8 cellular contexts compared by ENCODE assay signal in the genomic region with DNA sequence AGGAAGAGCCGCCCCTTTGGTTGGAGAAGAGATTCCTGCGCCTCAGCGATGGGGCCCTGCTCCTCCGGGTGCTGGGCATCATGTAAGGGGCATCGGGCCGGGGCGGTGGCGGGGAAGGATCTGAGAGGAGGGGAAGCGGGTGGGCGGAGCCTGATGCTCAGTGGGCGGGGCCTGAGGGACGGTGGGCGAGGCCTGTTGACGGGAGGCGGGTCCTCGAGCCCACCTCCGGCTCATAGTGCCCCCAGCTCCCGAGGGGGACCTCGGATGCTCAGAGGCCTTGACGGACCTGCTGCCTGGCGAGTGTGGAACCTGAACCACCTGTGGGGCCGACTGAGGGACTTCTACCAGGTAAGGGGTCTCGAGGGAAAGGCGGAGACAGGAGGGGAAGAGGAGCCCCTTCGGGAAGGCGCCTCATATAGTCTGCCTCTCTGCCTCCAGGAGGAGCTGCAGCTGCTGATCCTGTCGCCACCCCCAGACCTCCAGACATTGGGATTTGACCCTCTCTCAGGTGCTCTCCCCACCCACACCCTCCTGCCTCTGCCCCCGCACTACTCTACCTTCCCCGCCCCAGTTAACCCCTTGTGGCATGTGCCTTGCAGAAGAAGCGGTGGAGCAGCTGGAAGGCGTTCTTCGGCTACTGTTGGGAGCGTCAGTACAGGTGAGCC. TPM values are rescaled to one million over a fixed set of nuclear protein-coding genes. Genes with fewer than 3 reads are reported as not detected.
A peak's percentile ranks its signal among the peaks of the same experiment; 100 is the strongest.
DNase-seq lines count a peak whose midpoint lies in the region; ATAC-seq, FAIRE-seq and TF ChIP-seq lines count a peak whose summit lies in the region.

No MANE protein-coding gene starts in this region.

- H3K79me2 ChIP-seq in endothelial cell of umbilical vein (ENCODE audit: control insufficient read depth, insufficient read depth, low read length), result no peaks in the 10 kb centered on the region

- H2AFZ ChIP-seq in endothelial cell of umbilical vein (ENCODE audit: low read depth, low read length), result peak overlapping the region; percentile 50

- intact Hi-C loops in endothelial cell of umbilical vein (cut with micrococcal nuclease), result no loop called here

- POLR2A ChIA-PET in endothelial cell of umbilical vein (lab: Charles Lee), result no interaction called here

- no peaks in the 10 kb centered on the region for H3K4me1 ChIP-seq in endothelial cell of umbilical vein (ENCODE audit: control insufficient read depth, extremely low read depth, insufficient read depth, low read length)

- CTCF ChIA-PET in endothelial cell of umbilical vein (lab: Charles Lee), result interaction anchor here (0.6 to 7.0 kb wide), 4 partner anchors 9 to 185 kb away, joined by 3 to 107 read pairs (median 26); a partner anchor contains a TSS

- dilution Hi-C loops in endothelial cell of umbilical vein (cut with MboI; ENCODE audit: extremely low pct_ligation_motif_present, low sequenced_read_pairs), result no loop called here

- no peaks in the 10 kb centered on the region for H3K9me3 ChIP-seq in endothelial cell of umbilical vein (replicated peaks; ENCODE audit: control insufficient read depth, insufficient read depth, low read length)

- no peak overlapping the region for H3K27ac ChIP-seq in endothelial cell of umbilical vein (ENCODE audit: insufficient read depth, low read depth, low read length)

- no peaks in the 10 kb centered on the region for H4K20me1 ChIP-seq in endothelial cell of umbilical vein (replicated peaks; ENCODE audit: control insufficient read depth, extremely low read depth, insufficient read depth, low read length)

- H3K27me3 ChIP-seq in endothelial cell of umbilical vein (ENCODE audit: control insufficient read depth in 2 of 2, insufficient read depth in 2 of 2, low read length in 2 of 2), result no peaks in the 10 kb centered on the region

- DNase-seq in GM10266 (ENCODE audit: extremely low spot score) (peak; percentile 86), endothelial cell of umbilical vein (ENCODE audit: low read depth, low spot score) (peak; percentile 28), NCI-H1417 treated with DMSO at 0.1 percent for 48 hours (lab: John Stamatoyannopoulos, UW) (no peak), DMS79 treated with DMSO at 0.1 percent for 48 hours (lab: John Stamatoyannopoulos, UW) (no peak), OCI-M2 (lab: John Stamatoyannopoulos, UW; ENCODE audit: unreplicated experiment) (no peak)
- DNase-seq in activated CD4-positive, alpha-beta T cell treated with anti-CD3 and anti-CD28 coated beads, Interleukin-2, amount 50 U/mL, for 1 hour, result peak; percentile 76
- peak; percentile 73 to 88 (median 73) for DNase-seq in stimulated activated CD4-positive, alpha-beta T cell treated with anti-CD3 and anti-CD28 coated beads, Interleukin-12 subunit alpha, Interleukin-12 subunit beta, amount 100 ng/mL, for 48 hours (ENCODE audit: low read depth in 2 of 3, low spot score in 1 of 3)

- no peak overlapping the region for H3K9ac ChIP-seq in endothelial cell of umbilical vein (replicated peaks; ENCODE audit: extremely low read depth, insufficient read depth, low read length)

- TF ChIP-seq CTCF in GM10266 (IDR thresholded peaks at IDR 0.05; ENCODE audit: control insufficient read depth, insufficient read depth, low read depth, missing control alignments), result peak; percentile 17
- peak in 1 of 2 donors; percentile 11 for TF ChIP-seq CTCF in endothelial cell of umbilical vein (IDR thresholded peaks at IDR 0.05; ENCODE audit: extremely low read depth in 1 of 2, insufficient read depth in 1 of 2, low read depth in 1 of 2, low read length in 2 of 2)

- no peak overlapping the region for H3K4me2 ChIP-seq in endothelial cell of umbilical vein (ENCODE audit: insufficient read depth, low read length)

- no peaks in the 10 kb centered on the region for H3K9me1 ChIP-seq in endothelial cell of umbilical vein (replicated peaks; ENCODE audit: control insufficient read depth, extremely low read depth, insufficient read depth, low read length)

- no TSS peak for BruUV-seq in endothelial cell of umbilical vein (replicated peaks; lab: Mats Ljungman, UMichigan)

- TF ChIP-seq POLR2A in endothelial cell of umbilical vein (IDR thresholded peaks at IDR 0.05; ENCODE audit: low read depth, low read length), result no peak

- no peaks in the 10 kb centered on the region for H3K36me3 ChIP-seq in endothelial cell of umbilical vein (ENCODE audit: control insufficient read depth in 2 of 2, extremely low read depth in 1 of 2, insufficient read depth in 2 of 2, low read length in 2 of 2)

- peak; percentile 50 for ATAC-seq in HG03354 (IDR thresholded peaks at IDR 0.05; ENCODE audit: poor library complexity, severe bottlenecking, unreplicated experiment)

- no peak for FAIRE-seq in endothelial cell of umbilical vein (lab: Jason Lieb, UNC)

- H3K4me3 ChIP-seq in endothelial cell of umbilical vein (replicated peaks in 1 of 3; ENCODE audit: insufficient read depth in 1 of 3, low read depth in 1 of 3, low read length in 3 of 3), result no peak overlapping the region

TF ChIP-seq in endothelial cell of umbilical vein, 7 proteins besides CTCF, POLR2A, EP300 and RAD21:
- TF ChIP-seq GATA2 (IDR thresholded peaks at IDR 0.05; ENCODE audit: insufficient read depth, insufficient read length, low read depth, low read length) (no peak), EZH2 (IDR thresholded peaks at IDR 0.05; ENCODE audit: borderline replicate concordance, low read depth, low read length, severe bottlenecking) (peak; percentile 9), POLR2AphosphoS5 (IDR thresholded peaks at IDR 0.05; ENCODE audit: insufficient read depth, low read depth, low read length) (no peak)

RNA-seq across cellular contexts. Expression of a gene that starts 0.8 kb away (rescaled TPM):
- 1.8 TPM in 2 replicates for total RNA-seq in endothelial cell of umbilical vein
- 2.7 and 3.7 TPM in 2 replicates for polyA plus RNA-seq in endothelial cell of umbilical vein
- 2.0 and 2.8 TPM in 2 replicates for polyA plus RNA-seq in endothelial cell of umbilical vein (2011; cell fraction: cytosol; rRNA removed)
- polyA plus RNA-seq in endothelial cell of umbilical vein (2011; cell fraction: nucleus; rRNA removed), result 1.1 and 2.2 TPM in 2 replicates
- 2.4 and 4.3 TPM in 2 replicates for polyA plus RNA-seq in endothelial cell of umbilical vein (2012)
- 0.23 and 0.73 TPM in 2 replicates for polyA minus RNA-seq in endothelial cell of umbilical vein
- 5.1 TPM for polyA minus RNA-seq in endothelial cell of umbilical vein (2011; cell fraction: cytosol; rRNA and poly(A)+ RNA removed)
- polyA minus RNA-seq in endothelial cell of umbilical vein (2011; cell fraction: nucleus; rRNA and poly(A)+ RNA removed), result 0.29 and 0.77 TPM in 2 replicates

RNA-seq across cellular contexts. Expression of a gene that starts 18.2 kb away (rescaled TPM):
- total RNA-seq in endothelial cell of umbilical vein, result 41.8 and 44.1 TPM in 2 replicates
- polyA plus RNA-seq in endothelial cell of umbilical vein, result 26.5 and 29.2 TPM in 2 replicates
- polyA plus RNA-seq in endothelial cell of umbilical vein (2011; cell fraction: cytosol; rRNA removed), result 25.3 and 28.6 TPM in 2 replicates
- 51.5 and 52.7 TPM in 2 replicates for polyA plus RNA-seq in endothelial cell of umbilical vein (2011; cell fraction: nucleus; rRNA removed)
- 36.1 and 42.9 TPM in 2 replicates for polyA plus RNA-seq in endothelial cell of umbilical vein (2012)
- polyA minus RNA-seq in endothelial cell of umbilical vein, result 27.8 and 28.5 TPM in 2 replicates
- polyA minus RNA-seq in endothelial cell of umbilical vein (2011; cell fraction: cytosol; rRNA and poly(A)+ RNA removed), result 44.0 TPM
- polyA minus RNA-seq in endothelial cell of umbilical vein (2011; cell fraction: nucleus; rRNA and poly(A)+ RNA removed), result 16.1 and 23.9 TPM in 2 replicates

RNA-seq across cellular contexts. Expression of a gene that starts 22.9 kb away (rescaled TPM):
- 199 and 202 TPM in 2 replicates for total RNA-seq in endothelial cell of umbilical vein
- polyA plus RNA-seq in endothelial cell of umbilical vein, result 647 and 709 TPM in 2 replicates
- 461 and 466 TPM in 2 replicates for polyA plus RNA-seq in endothelial cell of umbilical vein (2011; cell fraction: cytosol; rRNA removed)
- polyA plus RNA-seq in endothelial cell of umbilical vein (2011; cell fraction: nucleus; rRNA removed), result 139 and 150 TPM in 2 replicates
- polyA plus RNA-seq in endothelial cell of umbilical vein (2012), result 296 and 368 TPM in 2 replicates
- 140 and 151 TPM in 2 replicates for polyA minus RNA-seq in endothelial cell of umbilical vein
- polyA minus RNA-seq in endothelial cell of umbilical vein (2011; cell fraction: cytosol; rRNA and poly(A)+ RNA removed), result 201 TPM
- 13.9 and 15.3 TPM in 2 replicates for polyA minus RNA-seq in endothelial cell of umbilical vein (2011; cell fraction: nucleus; rRNA and poly(A)+ RNA removed)

RNA-seq across cellular contexts. Expression of a gene that starts 23.4 kb away (rescaled TPM):
- total RNA-seq in endothelial cell of umbilical vein, result 187 and 195 TPM in 2 replicates
- 396 and 575 TPM in 2 replicates for polyA plus RNA-seq in endothelial cell of umbilical vein
- 303 and 337 TPM in 2 replicates for polyA plus RNA-seq in endothelial cell of umbilical vein (2011; cell fraction: cytosol; rRNA removed)
- 125 and 141 TPM in 2 replicates for polyA plus RNA-seq in endothelial cell of umbilical vein (2011; cell fraction: nucleus; rRNA removed)
- polyA plus RNA-seq in endothelial cell of umbilical vein (2012), result 274 and 288 TPM in 2 replicates
- polyA minus RNA-seq in endothelial cell of umbilical vein, result 69.7 and 76.8 TPM in 2 replicates
- 147 TPM for polyA minus RNA-seq in endothelial cell of umbilical vein (2011; cell fraction: cytosol; rRNA and poly(A)+ RNA removed)
- polyA minus RNA-seq in endothelial cell of umbilical vein (2011; cell fraction: nucleus; rRNA and poly(A)+ RNA removed), result 14.4 and 23.9 TPM in 2 replicates

RNA-seq across cellular contexts. Expression of a gene that starts 35.5 kb away (rescaled TPM):
- 37.4 and 38.0 TPM in 2 replicates for total RNA-seq in endothelial cell of umbilical vein
- 17.2 and 18.8 TPM in 2 replicates for polyA plus RNA-seq in endothelial cell of umbilical vein
- polyA plus RNA-seq in endothelial cell of umbilical vein (2011; cell fraction: cytosol; rRNA removed), result 13.8 and 18.9 TPM in 2 replicates
- 19.8 and 22.3 TPM in 2 replicates for polyA plus RNA-seq in endothelial cell of umbilical vein (2011; cell fraction: nucleus; rRNA removed)
- 15.0 and 26.5 TPM in 2 replicates for polyA plus RNA-seq in endothelial cell of umbilical vein (2012)
- 10.6 and 13.0 TPM in 2 replicates for polyA minus RNA-seq in endothelial cell of umbilical vein
- polyA minus RNA-seq in endothelial cell of umbilical vein (2011; cell fraction: cytosol; rRNA and poly(A)+ RNA removed), result 45.9 TPM
- 4.0 and 10.0 TPM in 2 replicates for polyA minus RNA-seq in endothelial cell of umbilical vein (2011; cell fraction: nucleus; rRNA and poly(A)+ RNA removed)

Comparison
In these comparisons a context has a peak if more than half of its experiments do, and no peak if none do; other contexts are left out.
1. DNase-seq: peak in GM10266 (single experiment), activated CD4-positive, alpha-beta T cell treated with anti-CD3 and anti-CD28 coated beads, Interleukin-2, amount 50 U/mL, for 1 hour (single experiment), endothelial cell of umbilical vein (single experiment) and stimulated activated CD4-positive, alpha-beta T cell treated with anti-CD3 and anti-CD28 coated beads, Interleukin-12 subunit alpha, Interleukin-12 subunit beta, amount 100 ng/mL, for 48 hours (3 of 3); none in NCI-H1417 treated with DMSO at 0.1 percent for 48 hours (single experiment), DMS79 treated with DMSO at 0.1 percent for 48 hours (single experiment) and OCI-M2 (single experiment).